ENCODE assay signal across 25 cellular contexts in the genomic region with DNA sequence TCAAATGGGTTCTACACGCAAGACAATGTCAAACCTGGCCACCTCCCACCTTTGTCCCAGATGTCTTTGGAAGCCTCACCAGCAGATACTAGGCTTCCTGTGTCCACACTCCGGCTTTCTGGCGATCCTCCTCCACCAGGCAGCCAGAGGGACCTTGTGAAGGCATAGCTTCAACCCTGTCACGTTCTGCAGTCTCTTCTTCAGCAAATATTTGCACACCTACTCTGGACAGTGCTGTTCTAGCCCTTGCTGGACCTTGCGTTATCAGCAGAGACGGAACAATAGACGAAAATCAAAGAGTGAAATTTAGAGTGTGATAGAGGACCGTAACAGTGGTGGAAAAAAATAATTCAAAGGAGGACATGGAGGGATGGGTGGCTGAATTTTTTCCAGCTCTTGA. TPM values are rescaled to one million over a fixed set of nuclear protein-coding genes. Genes with fewer than 3 reads are reported as not detected.
"Had no signal": no experiment of that assay in that cellular context is flagged by ENCODE, and none has a peak within 500 bp of the region (broad histone marks: within the 10 kb centered on the region; RNA-seq: fewer than 3 reads in every experiment).

No MANE protein-coding gene starts in this region.

- H3K27ac Mint-ChIP-seq: activated CD4-positive, alpha-beta memory T cell treated with anti-CD3 and anti-CD28 coated beads, Interleukin-2, amount 10 ng/mL, durations not matched to agents 7 days and 5 days; activated CD4-positive, alpha-beta T cell treated with anti-CD3 and anti-CD28 coated beads, Interleukin-2, amount 10 ng/mL, durations not matched to agents 7 days and 5 days; activated T-cell treated with anti-CD3 and anti-CD28 coated beads, Interleukin-2, amount 50 U/mL, for 24 hours; dendritic cell treated with granulocyte-macrophage colony-stimulating factor and Interleukin-4, amounts not matched to agents 40 ng/mL and 50 ng/mL, for 4 days; endodermal cell; stimulated activated effector memory CD8-positive, alpha-beta T cell treated with anti-CD3 and anti-CD28 coated beads, Interleukin-12 subunit alpha, Interleukin-12 subunit beta, amount 100 ng/mL, for 72 hours; stimulated activated naive CD8-positive, alpha-beta T cell treated with anti-CD3 and anti-CD28 coated beads, Interleukin-15, Interleukin-2, amounts not matched to agents 100 ng/mL and 50 ng/mL, for 24 hours; T-helper 1 cell treated with Interleukin-12 subunit alpha and Interleukin-12 subunit beta and Interleukin-4 antibody, amounts not matched to agents 30 μg/mL and 1 μg/mL, for 36 hours had no signal

- H3K4me3 Mint-ChIP-seq: activated CD4-positive, alpha-beta memory T cell treated with anti-CD3 and anti-CD28 coated beads, Interleukin-2, amount 10 ng/mL, durations not matched to agents 7 days and 5 days; activated CD4-positive, alpha-beta T cell treated with anti-CD3 and anti-CD28 coated beads, Interleukin-2, amount 10 ng/mL, durations not matched to agents 7 days and 5 days; activated T-cell treated with anti-CD3 and anti-CD28 coated beads, Interleukin-2, amount 50 U/mL, for 24 hours; dendritic cell treated with granulocyte-macrophage colony-stimulating factor and Interleukin-4, amounts not matched to agents 40 ng/mL and 50 ng/mL, for 4 days; endodermal cell; naive thymus-derived CD8-positive, alpha-beta T cell; stimulated activated effector memory CD8-positive, alpha-beta T cell treated with anti-CD3 and anti-CD28 coated beads, Interleukin-12 subunit alpha, Interleukin-12 subunit beta, amount 100 ng/mL, for 72 hours; stimulated activated naive CD8-positive, alpha-beta T cell treated with anti-CD3 and anti-CD28 coated beads, Interleukin-15, Interleukin-2, amounts not matched to agents 100 ng/mL and 50 ng/mL, for 24 hours; T-helper 1 cell treated with Interleukin-12 subunit alpha and Interleukin-12 subunit beta and Interleukin-4 antibody, amounts not matched to agents 30 μg/mL and 1 μg/mL, for 36 hours had no signal

- H3K36me3 Mint-ChIP-seq: naive thymus-derived CD8-positive, alpha-beta T cell had no signal

- H3K4me1 Mint-ChIP-seq: activated CD4-positive, alpha-beta memory T cell treated with anti-CD3 and anti-CD28 coated beads, Interleukin-2, amount 10 ng/mL, durations not matched to agents 7 days and 5 days; stimulated activated effector memory CD8-positive, alpha-beta T cell treated with anti-CD3 and anti-CD28 coated beads, Interleukin-12 subunit alpha, Interleukin-12 subunit beta, amount 100 ng/mL, for 72 hours had no signal

- H3K36me3 ChIP-seq: WERI-Rb-1 had no signal

- DNase-seq: activated CD4-positive, alpha-beta memory T cell treated with anti-CD3 and anti-CD28 coated beads, Interleukin-2, amount 10 ng/mL, durations not matched to agents 7 days and 5 days; activated CD4-positive, alpha-beta T cell treated with anti-CD3 and anti-CD28 coated beads, Interleukin-2, amount 10 ng/mL, durations not matched to agents 7 days and 5 days; activated CD4-positive, CD25-positive, alpha-beta regulatory T cell treated with anti-CD3 and anti-CD28 coated beads, Interleukin-2, amount 50 U/mL, for 72 hours; activated CD8-positive, alpha-beta memory T cell treated with anti-CD3 and anti-CD28 coated beads, Interleukin-2, amount 50 U/mL, for 48 hours; activated gamma-delta T cell; activated naive CD4-positive, alpha-beta T cell treated with anti-CD3 and anti-CD28 coated beads, Interleukin-2, amount 50 U/mL, for 16 hours; activated T-cell treated with anti-CD3 and anti-CD28 coated beads, Interleukin-2, amount 50 U/mL, for 24 hours; amniotic stem cell; caudate nucleus; endodermal cell; foreskin fibroblast; head of caudate nucleus; hippocampal formation; left cardiac atrium; naive thymus-derived CD8-positive, alpha-beta T cell; stimulated activated CD4-positive, alpha-beta T cell treated with anti-CD3 and anti-CD28 coated beads, Interleukin-4, amount 100 ng/mL, for 24 hours; T1000; WERI-Rb-1 had no signal

- H3K27ac ChIP-seq: skin epidermis, WERI-Rb-1 had no signal

- H3K9me3 Mint-ChIP-seq: activated CD4-positive, alpha-beta memory T cell treated with anti-CD3 and anti-CD28 coated beads, Interleukin-2, amount 10 ng/mL, durations not matched to agents 7 days and 5 days; activated CD4-positive, alpha-beta T cell treated with anti-CD3 and anti-CD28 coated beads, Interleukin-2, amount 10 ng/mL, durations not matched to agents 7 days and 5 days; activated T-cell treated with anti-CD3 and anti-CD28 coated beads, Interleukin-2, amount 50 U/mL, for 24 hours; dendritic cell treated with granulocyte-macrophage colony-stimulating factor and Interleukin-4, amounts not matched to agents 40 ng/mL and 50 ng/mL, for 4 days; endodermal cell; naive thymus-derived CD8-positive, alpha-beta T cell; stimulated activated effector memory CD8-positive, alpha-beta T cell treated with anti-CD3 and anti-CD28 coated beads, Interleukin-12 subunit alpha, Interleukin-12 subunit beta, amount 100 ng/mL, for 72 hours; stimulated activated naive CD8-positive, alpha-beta T cell treated with anti-CD3 and anti-CD28 coated beads, Interleukin-15, Interleukin-2, amounts not matched to agents 100 ng/mL and 50 ng/mL, for 24 hours; T-helper 1 cell treated with Interleukin-12 subunit alpha and Interleukin-12 subunit beta and Interleukin-4 antibody, amounts not matched to agents 30 μg/mL and 1 μg/mL, for 36 hours had no signal

- ATAC-seq: esophagus mucosa; left cardiac atrium; naive thymus-derived CD8-positive, alpha-beta T cell; sciatic nerve; stimulated activated effector memory CD8-positive, alpha-beta T cell treated with anti-CD3 and anti-CD28 coated beads, Interleukin-12 subunit alpha, Interleukin-12 subunit beta, amount 100 ng/mL, for 72 hours had no signal

- H3K27me3 Mint-ChIP-seq: activated T-cell treated with anti-CD3 and anti-CD28 coated beads, Interleukin-2, amount 50 U/mL, for 24 hours; stimulated activated naive CD8-positive, alpha-beta T cell treated with anti-CD3 and anti-CD28 coated beads, Interleukin-15, Interleukin-2, amounts not matched to agents 100 ng/mL and 50 ng/mL, for 24 hours had no signal

- H3K4me3 ChIP-seq: skin epidermis had no signal

RNA-seq across cellular contexts. Expression of gene KIFC3, which starts 38.5 kb away (rescaled TPM):
- total RNA-seq: activated CD4-positive, alpha-beta memory T cell treated with anti-CD3 and anti-CD28 coated beads, Interleukin-2, amount 10 ng/mL, durations not matched to agents 7 days and 5 days; activated CD4-positive, alpha-beta T cell treated with anti-CD3 and anti-CD28 coated beads, Interleukin-2, amount 10 ng/mL, durations not matched to agents 7 days and 5 days had no signal
